ENCODE assay signal across 18 cellular contexts in the genomic region with DNA sequence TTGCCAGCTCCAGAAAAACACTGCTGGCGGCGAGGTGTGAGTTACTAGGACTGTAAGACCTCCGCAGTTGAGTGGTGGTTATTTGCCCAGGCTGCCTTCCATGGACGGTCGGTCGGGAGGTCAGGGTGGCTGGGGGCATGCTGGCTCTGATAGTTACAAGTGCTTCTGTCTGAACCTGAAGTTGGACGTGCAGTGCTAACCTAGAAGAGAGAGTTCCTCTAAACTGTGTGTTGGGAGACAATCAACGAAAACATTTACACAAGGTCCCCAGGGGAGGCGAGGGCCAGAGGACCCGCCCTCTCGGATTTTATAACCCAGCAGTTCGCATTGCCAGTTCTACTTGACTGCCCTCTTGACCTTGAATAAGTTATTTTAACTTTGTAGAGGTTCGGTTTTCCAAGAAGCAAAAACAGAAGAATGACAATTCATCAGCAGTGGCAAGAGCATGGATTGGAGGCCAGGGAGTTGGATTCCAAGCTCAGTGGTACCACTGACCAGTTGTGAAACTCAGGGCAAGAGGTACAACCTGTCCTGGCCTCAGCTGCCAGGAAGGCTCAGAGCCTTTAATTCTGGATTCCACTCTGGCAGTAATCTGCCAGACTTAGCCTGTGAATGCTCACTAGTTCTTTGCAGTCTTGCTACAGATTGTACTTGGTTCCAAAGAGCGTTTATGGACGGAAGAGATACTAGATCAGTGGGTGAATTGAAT. TPM values are rescaled to one million over a fixed set of nuclear protein-coding genes. Genes with fewer than 3 reads are reported as not detected.
DNase-seq lines count a peak whose midpoint lies in the region; ATAC-seq and TF ChIP-seq lines count a peak whose summit lies in the region.
"Had no signal": no experiment of that assay in that cellular context is flagged by ENCODE, and none has a peak within 500 bp of the region (broad histone marks: within the 10 kb centered on the region; RNA-seq: fewer than 3 reads in every experiment).

No MANE protein-coding gene starts in this region.

- peak overlapping the region; percentile 43 for H3K4me2 ChIP-seq in BLaER1

- H3K27me3 ChIP-seq in BLaER1 (no peaks in the 10 kb centered on the region), iPS-15b (ENCODE audit: control insufficient read depth, insufficient read depth, low read length) (peaks cover 40% of the 10 kb centered on the region)

- DNase-seq in NCI-H69 (lab: John Stamatoyannopoulos, UW) (peak; percentile 36), progenitor cell of endocrine pancreas (ENCODE audit: low spot score, unreplicated experiment) (no peak), DMS114 treated with DMSO at 0.1 percent for 48 hours (lab: John Stamatoyannopoulos, UW; ENCODE audit: unreplicated experiment) (no peak), cerebellar nuclear complex (lab: John Stamatoyannopoulos, UW) (no peak), LoVo (ENCODE audit: low spot score) (no peak)
- DNase-seq: activated naive CD4-positive, alpha-beta T cell treated with Interleukin-2 at 50 U/mL for 16 hours; Calu3; effector memory CD4-positive, alpha-beta T cell; HFFc6; NCI-H1048; stimulated activated naive CD4-positive, alpha-beta T cell treated with Interleukin-2 at 50 U/mL for 16 hours; T-helper 1 cell had no signal

- no peaks in the 10 kb centered on the region for H4K20me1 ChIP-seq in BLaER1

- no peaks in the 10 kb centered on the region for H3K9me3 Mint-ChIP-seq in progenitor cell of endocrine pancreas (ENCODE audit: low read depth)
- H3K9me3 Mint-ChIP-seq: HFFc6, memory B cell had no signal

- H3K36me3 ChIP-seq in BLaER1, result no peaks in the 10 kb centered on the region
- no peaks in the 10 kb centered on the region for H3K36me3 ChIP-seq in iPS-15b (ENCODE audit: control insufficient read depth, insufficient read depth, low read length)

- H3K9me3 ChIP-seq in BLaER1, result no peaks in the 10 kb centered on the region
- H3K9me3 ChIP-seq in iPS-15b (ENCODE audit: control insufficient read depth, insufficient read depth, low read length), result no peaks in the 10 kb centered on the region

- peaks cover 43% of the 10 kb centered on the region for H3K27me3 Mint-ChIP-seq in progenitor cell of endocrine pancreas

- H3K27ac ChIP-seq in BLaER1, result no peak overlapping the region
- H3K27ac ChIP-seq: RWPE1, skin epidermis had no signal

- ATAC-seq in GM18873 (IDR thresholded peaks at IDR 0.05; ENCODE audit: low FRiP score, unreplicated experiment), result no peak

- no peak overlapping the region for H3K9ac ChIP-seq in BLaER1
- H3K9ac ChIP-seq in iPS-15b (ENCODE audit: low read depth, low read length), result no peak overlapping the region

- no peaks in the 10 kb centered on the region for H3K36me3 Mint-ChIP-seq in progenitor cell of endocrine pancreas (ENCODE audit: insufficient read depth)
- H3K36me3 Mint-ChIP-seq: memory B cell had no signal

- peak overlapping the region; percentile 2 for H3K4me3 Mint-ChIP-seq in progenitor cell of endocrine pancreas (ENCODE audit: low read depth)
- H3K4me3 Mint-ChIP-seq: HFFc6, memory B cell had no signal

- peaks cover 24% of the 10 kb centered on the region for H3K4me1 Mint-ChIP-seq in progenitor cell of endocrine pancreas (ENCODE audit: low read depth)
- H3K4me1 Mint-ChIP-seq: memory B cell had no signal

- H3K4me3 ChIP-seq in BLaER1, result no peak overlapping the region
- peak overlapping the region; percentile 62 for H3K4me3 ChIP-seq in iPS-15b (ENCODE audit: low read depth, low read length)

- H3K4me1 ChIP-seq in BLaER1 (peaks cover 12% of the 10 kb centered on the region), iPS-15b (ENCODE audit: control insufficient read depth, insufficient read depth, low read length) (no peaks in the 10 kb centered on the region)

- no peak for TF ChIP-seq CTCF in progenitor cell of endocrine pancreas (IDR thresholded peaks at IDR 0.05; ENCODE audit: unreplicated experiment)

- peak overlapping the region; percentile 47 for H3K27ac Mint-ChIP-seq in progenitor cell of endocrine pancreas
- H3K27ac Mint-ChIP-seq: HFFc6, memory B cell had no signal

RNA-seq across cellular contexts. Expression of a gene that starts 28.7 kb away (rescaled TPM):
- 2.6 and 4.0 TPM in 2 replicates for total RNA-seq in progenitor cell of endocrine pancreas
